In the genomic region with DNA sequence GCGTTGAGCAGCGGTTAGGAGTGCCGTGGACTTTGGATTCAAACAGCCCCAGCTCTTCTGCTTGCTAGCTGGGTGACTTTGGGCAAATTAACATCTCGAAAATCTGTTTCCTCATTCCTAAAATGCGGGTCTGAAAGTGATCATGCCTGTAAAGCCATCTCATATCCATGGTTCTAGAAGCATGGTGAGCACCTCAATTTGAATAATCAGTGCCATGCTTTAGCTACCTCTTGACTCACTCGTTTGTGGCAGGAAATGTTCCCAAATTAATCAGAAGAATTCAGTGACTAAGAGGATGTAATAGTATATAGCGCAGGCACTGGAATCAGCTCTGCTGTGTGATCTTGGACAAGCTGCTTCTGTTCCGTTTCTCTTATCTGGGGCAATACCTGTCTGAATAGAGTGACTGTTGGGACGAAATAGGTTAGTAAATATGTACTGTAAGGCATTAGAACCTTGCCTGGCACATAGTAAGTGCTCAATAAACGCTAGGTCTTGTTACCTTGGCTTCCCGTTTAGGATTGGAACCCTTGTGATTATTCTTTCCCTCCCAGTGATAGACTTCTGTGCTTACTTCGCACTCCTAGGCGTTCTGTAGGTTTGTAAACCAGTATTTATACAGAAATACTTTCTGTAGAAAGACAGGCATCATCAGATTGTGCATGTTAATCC, we compare ENCODE assay signal across 8 cellular contexts. TPM values are rescaled to one million over a fixed set of nuclear protein-coding genes. Genes with fewer than 3 reads are reported as not detected.
DNase-seq lines count a peak whose midpoint lies in the region; ATAC-seq and TF ChIP-seq lines count a peak whose summit lies in the region.

No MANE protein-coding gene starts in this region.

- H3K27ac ChIP-seq in A673 (ENCODE audit: low read depth, low read length, poor library complexity, severe bottlenecking) (peak overlapping the region; percentile 82), heart right ventricle (peak overlapping the region in 9 of 10 donors; percentile 70 to 92 (median 84))

- POLR2A ChIA-PET in A673 (lab: Charles Lee; ENCODE audit: low non-redundant PET): no interaction called here
- POLR2A ChIA-PET in activated CD4-positive, alpha-beta memory T cell treated with anti-CD3 and anti-CD28 coated beads for 36 hours (lab: Charles Lee): interaction anchor here (0.6 to 1.4 kb wide), 5 partner anchors 8 to 507 kb away, joined by 3 to 4 read pairs (median 3); partner anchors contain the start of genes ATF1 and POU6F1

- in situ Hi-C loops in HAP-1 (cut with MboI; ENCODE audit: low sequenced_read_pairs): no loop called here

- no peaks in the 10 kb centered on the region for H3K9me3 Mint-ChIP-seq in activated CD4-positive, alpha-beta memory T cell treated with anti-CD3 and anti-CD28 coated beads for 36 hours

- H3K4me1 ChIP-seq in A673 (ENCODE audit: insufficient read depth, low read length, poor library complexity, severe bottlenecking): peaks cover 19% of the 10 kb centered on the region
- peaks cover 21% of the 10 kb centered on the region for H3K4me1 ChIP-seq in HAP-1
- peaks cover 0 to 28% (median 18%) of the 10 kb centered on the region in 9 donors for H3K4me1 ChIP-seq in heart right ventricle

- intact Hi-C loops in A673 (cut with micrococcal nuclease; ENCODE audit: unreplicated experiment): no loop called here
- intact Hi-C loops in activated CD4-positive, alpha-beta memory T cell treated with anti-CD3 and anti-CD28 coated beads for 36 hours (cut with micrococcal nuclease): loop anchor here (2.0 kb wide), 1 partner anchor 52 kb away; no protein-coding TSS in a partner anchor
- intact Hi-C loops in heart right ventricle (cut with DNase I): loop anchor here in 2 of 10 donors (1.0 to 10.0 kb wide), 3 partner anchors 25 to 70 kb away; no protein-coding TSS in a partner anchor
- intact Hi-C loops in sciatic nerve (cut with DNase I): no loop called here

- peak overlapping the region; percentile 78 for H3K4me3 Mint-ChIP-seq in activated CD4-positive, alpha-beta memory T cell treated with anti-CD3 and anti-CD28 coated beads for 36 hours

- TF ChIP-seq CTCF in A673 (conservative IDR thresholded peaks at IDR 0.05; ENCODE audit: low read depth, low read length) (no peak), heart right ventricle (IDR thresholded peaks at IDR 0.05) (no peak)

- DNase-seq in A673 (ENCODE audit: low spot score): peak; percentile 71
- no peak for DNase-seq in HAP-1 (ENCODE audit: low spot score in 2 of 2)
- DNase-seq in activated CD4-positive, alpha-beta memory T cell treated with anti-CD3 and anti-CD28 coated beads for 36 hours: no peak
- DNase-seq in heart right ventricle: no peak
- no peak for DNase-seq in sciatic nerve (ENCODE audit: low spot score)
- DNase-seq in hippocampal formation (lab: John Stamatoyannopoulos, UW): no peak
- DNase-seq in ecto neural progenitor cell (ENCODE audit: low spot score): no peak

- TSS peak; percentile 78 for BruUV-seq in A673 (replicated peaks; lab: Mats Ljungman, UMichigan)

- ATAC-seq in heart right ventricle: peak in 5 of 8 donors; percentile 32 to 55 (median 49)
- peak; percentile 7 for ATAC-seq in sciatic nerve
- ATAC-seq in HG03442 (IDR thresholded peaks at IDR 0.05; ENCODE audit: unreplicated experiment): no peak

- H3K4me1 Mint-ChIP-seq in activated CD4-positive, alpha-beta memory T cell treated with anti-CD3 and anti-CD28 coated beads for 36 hours (ENCODE audit: low read depth): peaks cover 18% of the 10 kb centered on the region

- no peaks in the 10 kb centered on the region for H3K36me3 ChIP-seq in A673 (ENCODE audit: insufficient read depth, low read length, poor library complexity, severe bottlenecking)
- H3K36me3 ChIP-seq in HAP-1 (replicated peaks): no peaks in the 10 kb centered on the region
- H3K36me3 ChIP-seq in heart right ventricle: no peaks in the 10 kb centered on the region

- CTCF ChIA-PET in A673 (lab: Charles Lee): interaction anchor here (0.6 kb wide), 1 partner anchor 446 kb away, joined by 3 read pairs; no protein-coding TSS in a partner anchor
- CTCF ChIA-PET in activated CD4-positive, alpha-beta memory T cell treated with anti-CD3 and anti-CD28 coated beads for 36 hours (lab: Charles Lee): interaction anchor here (0.9 to 6.2 kb wide), 5 partner anchors 9 to 70 kb away, joined by 4 to 118 read pairs (median 6); partner anchors contain the start of genes DAZAP2 and POU6F1

- peaks cover 10% of the 10 kb centered on the region for H3K27me3 Mint-ChIP-seq in activated CD4-positive, alpha-beta memory T cell treated with anti-CD3 and anti-CD28 coated beads for 36 hours

- H3K27me3 ChIP-seq in A673 (replicated peaks; ENCODE audit: insufficient read depth, low read depth, low read length, poor library complexity): no peaks in the 10 kb centered on the region
- H3K27me3 ChIP-seq in HAP-1 (ENCODE audit: low read depth): no peaks in the 10 kb centered on the region
- H3K27me3 ChIP-seq in heart right ventricle: peaks cover 0 to 22% (median 3%) of the 10 kb centered on the region in 7 donors

- no peak overlapping the region for H3K27ac Mint-ChIP-seq in activated CD4-positive, alpha-beta memory T cell treated with anti-CD3 and anti-CD28 coated beads for 36 hours

- H3K36me3 Mint-ChIP-seq in activated CD4-positive, alpha-beta memory T cell treated with anti-CD3 and anti-CD28 coated beads for 36 hours: no peaks in the 10 kb centered on the region

- H3K4me3 ChIP-seq in A673 (ENCODE audit: low read depth, low read length, poor library complexity, severe bottlenecking) (peak overlapping the region; percentile 94), HAP-1 (peak overlapping the region; percentile 55), heart right ventricle (peak overlapping the region; percentile 45 to 87 (median 80))

- WGBS in heart right ventricle, 2 donors: 39 to 41% methylated on average over 13 of the region's 13 CpGs

- H3K9me3 ChIP-seq in A673 (ENCODE audit: low read depth, low read length, poor library complexity, severe bottlenecking) (no peaks in the 10 kb centered on the region), HAP-1 (no peaks in the 10 kb centered on the region), heart right ventricle (no peaks in the 10 kb centered on the region)

RNA-seq across cellular contexts. Expression of gene SMAGP, which starts 0.8 kb away (rescaled TPM):
- total RNA-seq in A673 (2021): 25.2 and 26.5 TPM in 2 replicates
- total RNA-seq in activated CD4-positive, alpha-beta memory T cell treated with anti-CD3 and anti-CD28 coated beads for 36 hours: under 1 TPM; 0.55 to 0.73 TPM
- 1 to 10 TPM; 2.0 to 6.9 (median 3.5) TPM for total RNA-seq in heart right ventricle
- 1 to 10 TPM; 3.6 to 7.3 TPM for polyA plus RNA-seq in heart right ventricle
- 6.2 TPM for total RNA-seq in sciatic nerve

RNA-seq across cellular contexts. Expression of gene DAZAP2, which starts 32.4 kb away (rescaled TPM):
- total RNA-seq in A673 (2021): 125 and 138 TPM in 2 replicates
- 100 to 1,000 TPM; 106 to 119 TPM for total RNA-seq in activated CD4-positive, alpha-beta memory T cell treated with anti-CD3 and anti-CD28 coated beads for 36 hours
- total RNA-seq in heart right ventricle: 100 to 1,000 TPM; 140 to 185 (median 165) TPM
- 100 to 1,000 TPM in 1 of 2 donors, 10 to 100 TPM in 1; 39.7 to 228 TPM for polyA plus RNA-seq in heart right ventricle
- total RNA-seq in sciatic nerve: 175 TPM

RNA-seq across cellular contexts. Expression of gene BIN2, which starts 53.0 kb away (rescaled TPM):
- total RNA-seq in A673 (2021) (not detected in 2 replicates), heart right ventricle (10 to 100 TPM in 1 of 10 donors, 1 to 10 TPM in 5, under 1 TPM in 4; 0.57 to 13.2 (median 1.8) TPM), sciatic nerve (11.2 TPM)
- total RNA-seq in activated CD4-positive, alpha-beta memory T cell treated with anti-CD3 and anti-CD28 coated beads for 36 hours: 10 to 100 TPM; 59.1 to 64.6 TPM
- 1 to 10 TPM; 1.2 to 1.4 TPM for polyA plus RNA-seq in heart right ventricle

RNA-seq across cellular contexts. Expression of gene POU6F1, which starts 53.1 kb away (rescaled TPM):
- 13.5 and 13.6 TPM in 2 replicates for total RNA-seq in A673 (2021)
- total RNA-seq in activated CD4-positive, alpha-beta memory T cell treated with anti-CD3 and anti-CD28 coated beads for 36 hours: 10 to 100 TPM; 12.1 to 12.4 TPM
- total RNA-seq in heart right ventricle: 10 to 100 TPM in 1 of 10 donors, 1 to 10 TPM in 9; 4.9 to 13.9 (median 7.8) TPM
- 10 to 100 TPM in 1 of 2 donors, 1 to 10 TPM in 1; 4.1 to 10.1 TPM for polyA plus RNA-seq in heart right ventricle
- 40.7 TPM for total RNA-seq in sciatic nerve
